Comparison of ENCODE assay signal across 13 cellular contexts in the genomic region with DNA sequence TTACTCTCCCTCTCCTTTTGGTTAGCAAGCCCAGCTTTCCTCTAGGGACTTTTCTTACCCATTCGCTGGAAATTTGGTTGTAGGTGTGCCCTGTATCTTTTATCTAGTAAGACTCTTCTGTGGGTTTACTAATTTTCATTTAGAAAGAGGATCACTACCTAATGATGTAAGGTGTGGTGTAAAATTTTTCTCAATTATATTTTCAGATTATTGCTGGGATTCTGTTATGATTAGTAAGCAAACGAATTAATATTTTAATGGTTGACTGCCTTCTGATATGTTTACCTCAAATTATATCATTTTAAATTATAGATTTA. TPM values are rescaled to one million over a fixed set of nuclear protein-coding genes. Genes with fewer than 3 reads are reported as not detected.
A peak's percentile ranks its signal among the peaks of the same experiment; 100 is the strongest.
DNase-seq lines count a peak whose midpoint lies in the region; ATAC-seq and TF ChIP-seq lines count a peak whose summit lies in the region.
"Had no signal": no experiment of that assay in that cellular context is flagged by ENCODE, and none has a peak within 500 bp of the region (broad histone marks: within the 10 kb centered on the region; RNA-seq: fewer than 3 reads in every experiment).

No MANE protein-coding gene starts in this region.

- CTCF ChIA-PET in activated naive CD4-positive, alpha-beta T cell treated with anti-CD3 and anti-CD28 coated beads for 36 hours (lab: Charles Lee), result no interaction called here
- CTCF ChIA-PET in activated B cell treated with CpG ODN at 0.5 μM for 24 hours (lab: Charles Lee), result no interaction called here

- H3K27ac Mint-ChIP-seq in activated naive CD4-positive, alpha-beta T cell treated with anti-CD3 and anti-CD28 coated beads for 36 hours, result peak overlapping the region; percentile 57
- peak overlapping the region; percentile 92 for H3K27ac Mint-ChIP-seq in activated B cell treated with CpG ODN at 0.5 μM for 24 hours
- peak overlapping the region; percentile 91 for H3K27ac Mint-ChIP-seq in stimulated activated memory B cell treated with anti-CD40 and anti-IgM and Interleukin-4, amounts not matched to agents 10 μg/mL and 1 μg/mL and 100 μg/mL, for 72 hours

- no peak for TF ChIP-seq CTCF in activated B cell treated with CpG ODN at 0.5 μM for 24 hours (IDR thresholded peaks at IDR 0.05)

- H3K36me3 Mint-ChIP-seq in activated naive CD4-positive, alpha-beta T cell treated with anti-CD3 and anti-CD28 coated beads for 36 hours (ENCODE audit: low read depth), result no peaks in the 10 kb centered on the region
- no peaks in the 10 kb centered on the region for H3K36me3 Mint-ChIP-seq in activated B cell treated with CpG ODN at 0.5 μM for 24 hours (ENCODE audit: low read depth)
- peaks cover 12% of the 10 kb centered on the region for H3K36me3 Mint-ChIP-seq in stimulated activated memory B cell treated with anti-CD40 and anti-IgM and Interleukin-4, amounts not matched to agents 10 μg/mL and 1 μg/mL and 100 μg/mL, for 72 hours

- H3K4me1 Mint-ChIP-seq in activated naive CD4-positive, alpha-beta T cell treated with anti-CD3 and anti-CD28 coated beads for 36 hours (ENCODE audit: low read depth), result peaks cover 79% of the 10 kb centered on the region
- peaks cover 86% of the 10 kb centered on the region for H3K4me1 Mint-ChIP-seq in activated B cell treated with CpG ODN at 0.5 μM for 24 hours
- peaks cover 67% of the 10 kb centered on the region for H3K4me1 Mint-ChIP-seq in stimulated activated memory B cell treated with anti-CD40 and anti-IgM and Interleukin-4, amounts not matched to agents 10 μg/mL and 1 μg/mL and 100 μg/mL, for 72 hours

- no peaks in the 10 kb centered on the region for H3K9me3 Mint-ChIP-seq in activated naive CD4-positive, alpha-beta T cell treated with anti-CD3 and anti-CD28 coated beads for 36 hours
- no peaks in the 10 kb centered on the region for H3K9me3 Mint-ChIP-seq in activated B cell treated with CpG ODN at 0.5 μM for 24 hours
- H3K9me3 Mint-ChIP-seq in stimulated activated memory B cell treated with anti-CD40 and anti-IgM and Interleukin-4, amounts not matched to agents 10 μg/mL and 1 μg/mL and 100 μg/mL, for 72 hours, result no peaks in the 10 kb centered on the region

- ATAC-seq in HG02678 (IDR thresholded peaks at IDR 0.05; ENCODE audit: unreplicated experiment) (peak; percentile 10), activated B cell treated with CpG ODN at 0.5 μM for 24 hours (ENCODE audit: low read depth) (no peak), HG02623 (IDR thresholded peaks at IDR 0.05; ENCODE audit: unreplicated experiment) (no peak), HG02973 (IDR thresholded peaks at IDR 0.05; ENCODE audit: unreplicated experiment) (no peak)
- ATAC-seq in stimulated activated memory B cell treated with anti-CD40 and anti-IgM and Interleukin-4, amounts not matched to agents 10 μg/mL and 1 μg/mL and 100 μg/mL, for 72 hours, result peak; percentile 52
- ATAC-seq: PC-3 had no signal

- H3K4me3 Mint-ChIP-seq in activated naive CD4-positive, alpha-beta T cell treated with anti-CD3 and anti-CD28 coated beads for 36 hours, result no peak overlapping the region
- peak overlapping the region; percentile 47 for H3K4me3 Mint-ChIP-seq in activated B cell treated with CpG ODN at 0.5 μM for 24 hours
- H3K4me3 Mint-ChIP-seq in stimulated activated memory B cell treated with anti-CD40 and anti-IgM and Interleukin-4, amounts not matched to agents 10 μg/mL and 1 μg/mL and 100 μg/mL, for 72 hours, result peak overlapping the region; percentile 50

- POLR2A ChIA-PET in activated B cell treated with CpG ODN at 0.5 μM for 24 hours (lab: Charles Lee), result interaction anchor here (1.0 to 2.1 kb wide), 3 partner anchors 8 to 29 kb away, joined by 3 to 10 read pairs (median 5); partner anchors contain the start of gene PLCL2

- DNase-seq in activated naive CD4-positive, alpha-beta T cell treated with anti-CD3 and anti-CD28 coated beads for 36 hours, result no peak
- DNase-seq in activated naive CD4-positive, alpha-beta T cell treated with anti-CD3 and anti-CD28 coated beads, Interleukin-2, amount 50 U/mL, for 16 hours, result no peak
- DNase-seq in activated B cell treated with CpG ODN at 0.5 μM for 24 hours, result no peak
- no peak for DNase-seq in stimulated activated CD4-positive, alpha-beta T cell treated with anti-CD3 and anti-CD28 coated beads, Interleukin-4, amount 100 ng/mL, for 4 hours
- DNase-seq: ACHN; activated CD4-positive, alpha-beta T cell treated with anti-CD3 and anti-CD28 coated beads for 4 hours; activated naive CD4-positive, alpha-beta T cell; PC-3 had no signal

- no peaks in the 10 kb centered on the region for H3K27me3 Mint-ChIP-seq in activated naive CD4-positive, alpha-beta T cell treated with anti-CD3 and anti-CD28 coated beads for 36 hours (ENCODE audit: low read depth)
- H3K27me3 Mint-ChIP-seq in activated B cell treated with CpG ODN at 0.5 μM for 24 hours, result no peaks in the 10 kb centered on the region
- no peaks in the 10 kb centered on the region for H3K27me3 Mint-ChIP-seq in stimulated activated memory B cell treated with anti-CD40 and anti-IgM and Interleukin-4, amounts not matched to agents 10 μg/mL and 1 μg/mL and 100 μg/mL, for 72 hours

- intact Hi-C loops in activated naive CD4-positive, alpha-beta T cell treated with anti-CD3 and anti-CD28 coated beads for 36 hours (cut with micrococcal nuclease), result loop anchor here (2.0 to 10.0 kb wide), 2 partner anchors 16 to 1642 kb away; no protein-coding TSS in a partner anchor
- intact Hi-C loops in activated B cell treated with CpG ODN at 0.5 μM for 24 hours (cut with micrococcal nuclease), result loop anchor here (2.0 kb wide), 1 partner anchor 14 kb away; no protein-coding TSS in a partner anchor

RNA-seq across cellular contexts. Expression of gene PLCL2, which starts 28.5 kb away (rescaled TPM):
- 10 to 100 TPM; 19.9 to 20.5 TPM for total RNA-seq in activated naive CD4-positive, alpha-beta T cell treated with anti-CD3 and anti-CD28 coated beads for 36 hours
- total RNA-seq in activated B cell treated with CpG ODN at 0.5 μM for 24 hours, result 33.3 and 40.0 TPM in 2 replicates
- total RNA-seq: LHCN-M2 had no signal

Comparison
In these comparisons a context has a peak if more than half of its experiments do, and no peak if none do; other contexts are left out.
1. ATAC-seq: peak in HG02678 (single experiment) and stimulated activated memory B cell treated with anti-CD40 and anti-IgM and Interleukin-4, amounts not matched to agents 10 μg/mL and 1 μg/mL and 100 μg/mL, for 72 hours (single experiment); none in activated B cell treated with CpG ODN at 0.5 μM for 24 hours (single experiment), HG02623 (single experiment) and HG02973 (single experiment).
2. Peak in every context shown above with its lines, with median percentiles within 50 percentile points of each other: H3K27ac Mint-ChIP-seq.